12 cellular contexts compared by ENCODE assay signal in genomic region chr10:34102237-34102673, GRCh38.
A peak's percentile ranks its signal among the peaks of the same experiment; 100 is the strongest.
DNase-seq lines count a peak whose midpoint lies in the region; FAIRE-seq and TF ChIP-seq lines count a peak whose summit lies in the region.
"Had no signal": no experiment of that assay in that cellular context is flagged by ENCODE, and none has a peak within 500 bp of the region (broad histone marks: within the 10 kb centered on the region; RNA-seq: fewer than 3 reads in every experiment).

No MANE protein-coding gene starts in this region.

- H3K4me1 ChIP-seq in right atrium auricular region (peaks cover 0 to 20% of the 10 kb centered on the region in 2 donors), trophoblast cell (ENCODE audit: control insufficient read depth in 1 of 2, insufficient read depth in 2 of 2, low read length in 2 of 2) (peaks cover 0 to 3% of the 10 kb centered on the region in 2 experiments), small intestine (ENCODE audit: control insufficient read depth in 2 of 2, insufficient read depth in 1 of 2, low read depth in 1 of 2, low read length in 1 of 2) (no peaks in the 10 kb centered on the region)

- H3K36me3 ChIP-seq in right atrium auricular region (no peaks in the 10 kb centered on the region), trophoblast cell (ENCODE audit: control insufficient read depth in 1 of 2, insufficient read depth in 2 of 2, low read length in 2 of 2) (no peaks in the 10 kb centered on the region), small intestine (ENCODE audit: control insufficient read depth in 2 of 2, insufficient read depth in 2 of 2, low read length in 2 of 2) (no peaks in the 10 kb centered on the region)

- no peak overlapping the region for H2BK120ac ChIP-seq in trophoblast cell (ENCODE audit: insufficient read depth, low read length, poor library complexity)

- H3K4me1 Mint-ChIP-seq in brain, result peaks cover 28% of the 10 kb centered on the region

- no peaks in the 10 kb centered on the region for H3K79me1 ChIP-seq in trophoblast cell (ENCODE audit: low read length)

- H3K9me3 ChIP-seq in right atrium auricular region, result no peaks in the 10 kb centered on the region
- peaks cover 2% of the 10 kb centered on the region for H3K9me3 ChIP-seq in trophoblast cell (ENCODE audit: insufficient read depth, low read depth, low read length)
- no peaks in the 10 kb centered on the region for H3K9me3 ChIP-seq in small intestine (ENCODE audit: control insufficient read depth, low read depth)

- H3K27ac ChIP-seq in right atrium auricular region, result peak overlapping the region; percentile 35 to 80
- H3K27ac ChIP-seq in trophoblast cell (ENCODE audit: low read depth, low read length), result no peak overlapping the region
- H3K27ac ChIP-seq in small intestine (ENCODE audit: low read depth in 1 of 2, low read length in 1 of 2), result peak overlapping the region in 1 of 2 donors; percentile 77

- peak overlapping the region in 3 of 5 experiments; percentile 62 to 84 (median 81) for H3K27ac Mint-ChIP-seq in brain
- H3K27ac Mint-ChIP-seq: effector memory CD8-positive, alpha-beta T cell had no signal

- H2AK5ac ChIP-seq in trophoblast cell (ENCODE audit: low read length), result no peak overlapping the region

- H4K12ac ChIP-seq in trophoblast cell (ENCODE audit: low read depth, low read length), result no peak overlapping the region

- H3K9ac ChIP-seq in trophoblast cell (ENCODE audit: low read length), result no peak overlapping the region

- peak; percentile 39 for DNase-seq in AG09309 (ENCODE audit: low read depth)
- DNase-seq in right atrium auricular region (ENCODE audit: low spot score), result peak; percentile 78
- peak; percentile 20 to 40 for DNase-seq in trophoblast cell
- no peak for DNase-seq in stimulated activated CD4-positive, alpha-beta T cell treated with anti-CD3 and anti-CD28 coated beads, Interleukin-4, amount 100 ng/mL, for 24 hours
- DNase-seq in activated CD8-positive, alpha-beta memory T cell treated with anti-CD3 and anti-CD28 coated beads, Interleukin-2, amount 50 U/mL, for 48 hours, result no peak
- no peak for DNase-seq in activated CD8-positive, alpha-beta memory T cell treated with anti-CD3 and anti-CD28 coated beads, Interleukin-2, amount 50 U/mL, for 4 hours
- DNase-seq in small intestine, result no peak
- DNase-seq: activated effector memory CD4-positive, alpha-beta T cell treated with anti-CD3 and anti-CD28 coated beads, Interleukin-2, amount 50 U/mL, for 16 hours; effector memory CD8-positive, alpha-beta T cell; midbrain had no signal

- H3K4me3 ChIP-seq in AG09309 (ENCODE audit: control insufficient read depth, low read depth, low read length) (no peak overlapping the region; the same call in 1 of the 2 replicates), right atrium auricular region (no peak overlapping the region), trophoblast cell (ENCODE audit: low read depth, low read length) (no peak overlapping the region), small intestine (ENCODE audit: low read depth in 1 of 2, low read length in 2 of 2) (no peak overlapping the region)

- H2BK12ac ChIP-seq in trophoblast cell (ENCODE audit: low read length), result no peak overlapping the region

- H3K14ac ChIP-seq in trophoblast cell (ENCODE audit: low read length), result no peak overlapping the region

- FAIRE-seq in small intestine (lab: Jason Lieb, UNC), result no peak
- FAIRE-seq: TTC549 had no signal

- no CpG with 5 or more reads among the region's 15 CpGs for WGBS in trophoblast cell (ENCODE audit: extremely low coverage, insufficient coverage, insufficient read length)
- whole genome bisulfite sequencing in small intestine, 3 donors, result 63 to 86% (median 85%) methylated on average over 15 of the region's 15 CpGs

- H4K8ac ChIP-seq in trophoblast cell (ENCODE audit: low read depth, low read length), result no peak overlapping the region

- H3K9me3 Mint-ChIP-seq in brain, result peaks cover 22 to 37% (median 27%) of the 10 kb centered on the region in 5 experiments

- no peaks in the 10 kb centered on the region for H3K36me3 Mint-ChIP-seq in brain

- no peak overlapping the region for H4K91ac ChIP-seq in trophoblast cell (ENCODE audit: low read depth, low read length)

- TF ChIP-seq CTCF in AG09309 (IDR thresholded peaks at IDR 0.05; ENCODE audit: control insufficient read depth, insufficient read depth, low read depth, low read length, missing control alignments), result no peak
- TF ChIP-seq CTCF in brain (conservative IDR thresholded peaks at IDR 0.05), result no peak
- TF ChIP-seq CTCF in right atrium auricular region (IDR thresholded peaks at IDR 0.05), result no peak

- H3K18ac ChIP-seq in trophoblast cell (ENCODE audit: low read length), result no peak overlapping the region

- no peak overlapping the region for H2AFZ ChIP-seq in trophoblast cell (ENCODE audit: insufficient read depth, low read length, poor library complexity)

- H3K79me2 ChIP-seq in trophoblast cell (ENCODE audit: control insufficient read depth, insufficient read depth, low read length, poor library complexity), result no peaks in the 10 kb centered on the region

- no peak overlapping the region for H3K23ac ChIP-seq in trophoblast cell (ENCODE audit: low read length)

- H3K27me3 Mint-ChIP-seq in brain, result peaks cover 4% of the 10 kb centered on the region
- H3K27me3 Mint-ChIP-seq: effector memory CD8-positive, alpha-beta T cell had no signal

- H3K27me3 ChIP-seq in right atrium auricular region (no peaks in the 10 kb centered on the region), trophoblast cell (ENCODE audit: insufficient read depth, low read length) (no peaks in the 10 kb centered on the region), small intestine (ENCODE audit: control insufficient read depth in 2 of 2, insufficient read depth in 2 of 2, low read length in 2 of 2) (no peaks in the 10 kb centered on the region)

- H3K4me3 Mint-ChIP-seq in brain, result no peak overlapping the region
- H3K4me3 Mint-ChIP-seq: effector memory CD8-positive, alpha-beta T cell had no signal

- H3K4me2 ChIP-seq in trophoblast cell (ENCODE audit: low read length), result no peak overlapping the region

- no peak overlapping the region for H2BK5ac ChIP-seq in trophoblast cell (ENCODE audit: low read depth, low read length, poor library complexity)

- H3K4ac ChIP-seq in trophoblast cell (ENCODE audit: low read depth, low read length), result no peak overlapping the region

Comparison
In these comparisons a context has a peak if more than half of its experiments do, and no peak if none do; other contexts are left out.
1. DNase-seq: peak in AG09309 (single experiment), right atrium auricular region (single experiment) and trophoblast cell (2 of 2); none in stimulated activated CD4-positive, alpha-beta T cell treated with anti-CD3 and anti-CD28 coated beads, Interleukin-4, amount 100 ng/mL, for 24 hours (single experiment), activated CD8-positive, alpha-beta memory T cell treated with anti-CD3 and anti-CD28 coated beads, Interleukin-2, amount 50 U/mL, for 48 hours (single experiment), activated CD8-positive, alpha-beta memory T cell treated with anti-CD3 and anti-CD28 coated beads, Interleukin-2, amount 50 U/mL, for 4 hours (single experiment) and small intestine (single experiment).